ENCODE assay signal across 8 cellular contexts in the genomic region with DNA sequence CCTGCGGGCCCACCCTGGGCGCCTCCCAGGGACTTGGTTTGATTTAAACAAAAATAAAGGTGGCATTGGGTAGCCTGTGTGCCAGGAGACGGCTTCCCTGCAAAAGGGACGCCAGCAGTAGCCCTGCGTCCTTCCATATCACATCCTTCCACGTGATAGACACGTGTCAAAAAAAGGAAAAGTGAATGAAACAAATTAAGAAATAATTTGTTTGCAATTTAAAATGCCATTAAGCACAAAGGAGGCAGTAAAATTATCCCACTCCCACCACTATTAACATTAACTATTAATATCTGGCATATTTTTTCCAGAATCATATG. TPM values are rescaled to one million over a fixed set of nuclear protein-coding genes. Genes with fewer than 3 reads are reported as not detected.
DNase-seq lines count a peak whose midpoint lies in the region; ATAC-seq and TF ChIP-seq lines count a peak whose summit lies in the region.

No MANE protein-coding gene starts in this region.

- CTCF ChIA-PET in AG04450 (lab: Charles Lee) = interaction anchor here (1.0 to 1.2 kb wide), 5 partner anchors 16 to 207 kb away, joined by 3 to 12 read pairs (median 7); no protein-coding TSS in a partner anchor

- no peaks in the 10 kb centered on the region for H3K79me2 ChIP-seq in Karpas-422 (ENCODE audit: low read length)

- DNase-seq in AG04450 (ENCODE audit: low read depth, low spot score) = no peak
- DNase-seq in Karpas-422 = no peak
- DNase-seq in natural killer cell treated with Interleukin-12 subunit alpha and Interleukin-12 subunit beta and Interleukin-15 and Interleukin-18, amount 100 ng/mL, for 72 hours (ENCODE audit: low spot score) = no peak
- no peak for DNase-seq in NCI-H510A (lab: John Stamatoyannopoulos, UW)
- no peak for DNase-seq in NCI-H2081 treated with DMSO at 0.1 percent for 48 hours (lab: John Stamatoyannopoulos, UW)
- no peak for DNase-seq in CD1c-positive myeloid dendritic cell (ENCODE audit: extremely low spot score)
- DNase-seq in stimulated activated CD4-positive, alpha-beta T cell treated with anti-CD3 and anti-CD28 coated beads, Interleukin-2, amount 100 ng/mL, for 24 hours = no peak

- peak overlapping the region; percentile 62 for H3K4me2 ChIP-seq in Karpas-422 (ENCODE audit: low read depth, low read length, poor library complexity, severe bottlenecking)

- peaks cover 25% of the 10 kb centered on the region for H3K4me1 ChIP-seq in Karpas-422 (ENCODE audit: low read length)

- H3K27ac ChIP-seq in AG04450 (ENCODE audit: low read depth, low read length) (peak overlapping the region; percentile 31), Karpas-422 (ENCODE audit: low read length) (no peak overlapping the region)

- H3K9ac ChIP-seq in Karpas-422 (ENCODE audit: low read length) = peak overlapping the region; percentile 65

- H3K36me3 Mint-ChIP-seq in dendritic cell treated with granulocyte-macrophage colony-stimulating factor and Interleukin-4, amounts not matched to agents 40 ng/mL and 50 ng/mL, for 4 days (ENCODE audit: low read depth) = peaks cover 24% of the 10 kb centered on the region
- H3K36me3 Mint-ChIP-seq in natural killer cell treated with Interleukin-12 subunit alpha and Interleukin-12 subunit beta and Interleukin-15 and Interleukin-18, amount 100 ng/mL, for 72 hours = no peaks in the 10 kb centered on the region

- peak overlapping the region; percentile 61 for H3K4me3 Mint-ChIP-seq in dendritic cell treated with granulocyte-macrophage colony-stimulating factor and Interleukin-4, amounts not matched to agents 40 ng/mL and 50 ng/mL, for 4 days
- peak overlapping the region; percentile 86 for H3K4me3 Mint-ChIP-seq in natural killer cell treated with Interleukin-12 subunit alpha and Interleukin-12 subunit beta and Interleukin-15 and Interleukin-18, amount 100 ng/mL, for 72 hours

- H3K27me3 ChIP-seq in AG04450 (ENCODE audit: control insufficient read depth, insufficient read depth, low read length) = peaks cover under 1% of the 10 kb centered on the region
- no peaks in the 10 kb centered on the region for H3K27me3 ChIP-seq in Karpas-422 (ENCODE audit: low read length)

- H3K9me3 ChIP-seq in AG04450 (ENCODE audit: control insufficient read depth, insufficient read depth, low read length) (no peaks in the 10 kb centered on the region; the same call in 1 of the 2 replicates), Karpas-422 (ENCODE audit: low read length) (no peaks in the 10 kb centered on the region)

- no peak for TF ChIP-seq CTCF in AG04450 (IDR thresholded peaks at IDR 0.05; ENCODE audit: low read depth, low read length)

- no peaks in the 10 kb centered on the region for H4K20me1 ChIP-seq in Karpas-422 (ENCODE audit: insufficient read depth, low read depth, low read length)

- H3K36me3 ChIP-seq in Karpas-422 (ENCODE audit: insufficient read depth, low read length) = no peaks in the 10 kb centered on the region

- H3K4me1 Mint-ChIP-seq in dendritic cell treated with granulocyte-macrophage colony-stimulating factor and Interleukin-4, amounts not matched to agents 40 ng/mL and 50 ng/mL, for 4 days (ENCODE audit: low read depth) = peaks cover 37% of the 10 kb centered on the region
- H3K4me1 Mint-ChIP-seq in natural killer cell treated with Interleukin-12 subunit alpha and Interleukin-12 subunit beta and Interleukin-15 and Interleukin-18, amount 100 ng/mL, for 72 hours (ENCODE audit: low read depth in 2 of 2) = peaks cover 6 to 14% of the 10 kb centered on the region in 2 donors

- peaks cover 6% of the 10 kb centered on the region for H3K27me3 Mint-ChIP-seq in dendritic cell treated with granulocyte-macrophage colony-stimulating factor and Interleukin-4, amounts not matched to agents 40 ng/mL and 50 ng/mL, for 4 days
- H3K27me3 Mint-ChIP-seq in natural killer cell treated with Interleukin-12 subunit alpha and Interleukin-12 subunit beta and Interleukin-15 and Interleukin-18, amount 100 ng/mL, for 72 hours = no peaks in the 10 kb centered on the region

- POLR2A ChIA-PET in AG04450 (lab: Yijun Ruan, JAX) = interaction anchor here (1.0 kb wide), 1 partner anchor 13 kb away, joined by 3 read pairs; no protein-coding TSS in a partner anchor

- no peaks in the 10 kb centered on the region for H3K9me2 ChIP-seq in Karpas-422 (replicated peaks; ENCODE audit: insufficient read depth, low read length)

- intact Hi-C loops in dendritic cell treated with granulocyte-macrophage colony-stimulating factor and Interleukin-4, amounts not matched to agents 40 ng/mL and 50 ng/mL, for 4 days (cut with micrococcal nuclease) = loop anchor here (5.0 kb wide), 1 partner anchor 98 kb away; no protein-coding TSS in a partner anchor

- ATAC-seq in natural killer cell treated with Interleukin-12 subunit alpha and Interleukin-12 subunit beta and Interleukin-15 and Interleukin-18, amount 100 ng/mL, for 72 hours = no peak

- peak overlapping the region; percentile 98 for H2AFZ ChIP-seq in Karpas-422 (ENCODE audit: low read length)

- H3K4me3 ChIP-seq in AG04450 (ENCODE audit: low read depth, low read length) = peak overlapping the region; percentile 53
- peak overlapping the region; percentile 29; the same call in 1 of the 2 replicates for H3K4me3 ChIP-seq in Karpas-422 (ENCODE audit: low read length)

- H3K27ac Mint-ChIP-seq in dendritic cell treated with granulocyte-macrophage colony-stimulating factor and Interleukin-4, amounts not matched to agents 40 ng/mL and 50 ng/mL, for 4 days = peak overlapping the region; percentile 89
- peak overlapping the region in 1 of 2 donors; percentile 84 for H3K27ac Mint-ChIP-seq in natural killer cell treated with Interleukin-12 subunit alpha and Interleukin-12 subunit beta and Interleukin-15 and Interleukin-18, amount 100 ng/mL, for 72 hours

- no peaks in the 10 kb centered on the region for H3K9me3 Mint-ChIP-seq in dendritic cell treated with granulocyte-macrophage colony-stimulating factor and Interleukin-4, amounts not matched to agents 40 ng/mL and 50 ng/mL, for 4 days
- no peaks in the 10 kb centered on the region for H3K9me3 Mint-ChIP-seq in natural killer cell treated with Interleukin-12 subunit alpha and Interleukin-12 subunit beta and Interleukin-15 and Interleukin-18, amount 100 ng/mL, for 72 hours

RNA-seq across cellular contexts. Expression of a gene that starts 7.6 kb away (rescaled TPM):
- polyA plus RNA-seq in AG04450 (2011; rRNA removed) = 0.10 TPM in 1 of 2 replicates, not detected in the other
- not detected in 2 replicates for polyA minus RNA-seq in AG04450 (2011; rRNA and poly(A)+ RNA removed)
- 1.9 TPM in 1 of 2 replicates, not detected in the other for total RNA-seq in Karpas-422 (2014; rRNA removed; shearing (Covaris generic); ENCODE audit: low replicate concordance)
- total RNA-seq in natural killer cell treated with Interleukin-12 subunit alpha and Interleukin-12 subunit beta and Interleukin-15 and Interleukin-18, amount 100 ng/mL, for 72 hours = not detected

RNA-seq across cellular contexts. Expression of a gene that starts 42.1 kb away (rescaled TPM):
- polyA plus RNA-seq in AG04450 (2011; rRNA removed) = 0.35 and 0.38 TPM in 2 replicates
- 0.69 and 1.4 TPM in 2 replicates for polyA minus RNA-seq in AG04450 (2011; rRNA and poly(A)+ RNA removed)
- total RNA-seq in Karpas-422 (2014; rRNA removed; shearing (Covaris generic); ENCODE audit: low replicate concordance) = 0.97 and 1.6 TPM in 2 replicates
- total RNA-seq in natural killer cell treated with Interleukin-12 subunit alpha and Interleukin-12 subunit beta and Interleukin-15 and Interleukin-18, amount 100 ng/mL, for 72 hours = 1 to 10 TPM; 1.2 to 1.4 TPM
